ENCODE assay signal across 8 cellular contexts in the genomic region with DNA sequence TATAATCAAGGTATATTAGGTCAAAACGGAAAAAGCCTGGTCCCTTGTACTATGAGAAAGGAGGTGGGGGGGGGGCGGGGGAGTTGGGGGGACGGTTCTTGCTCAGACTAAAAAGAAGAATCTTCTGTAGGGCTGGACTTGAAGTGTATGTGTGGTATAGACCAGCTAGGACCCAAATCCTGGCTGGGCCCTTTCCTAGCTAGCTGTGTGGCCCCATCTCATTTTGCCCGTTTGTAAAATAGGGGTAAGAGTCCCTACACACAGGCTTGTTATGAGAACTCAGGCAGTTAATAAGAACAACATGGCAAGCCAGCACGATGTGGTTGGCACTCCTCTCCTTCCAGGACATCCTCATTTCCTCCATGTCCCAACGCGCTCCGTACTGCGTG. TPM values are rescaled to one million over a fixed set of nuclear protein-coding genes. Genes with fewer than 3 reads are reported as not detected.
DNase-seq lines count a peak whose midpoint lies in the region; ATAC-seq, FAIRE-seq and TF ChIP-seq lines count a peak whose summit lies in the region.

No MANE protein-coding gene starts in this region.

- TF ChIP-seq CTCF in DND-41 (IDR thresholded peaks at IDR 0.05; ENCODE audit: borderline replicate concordance, extremely low read depth, low read length, poor library complexity, severe bottlenecking) (no peak), Panc1 (IDR thresholded peaks at IDR 0.05) (no peak), esophagus muscularis mucosa (IDR thresholded peaks at IDR 0.05) (no peak), ovary (IDR thresholded peaks at IDR 0.05) (no peak)

- H3K4me3 ChIP-seq in DND-41 (ENCODE audit: low read depth in 1 of 2, low read length in 2 of 2) (peak overlapping the region; percentile 87 to 90), Panc1 (ENCODE audit: low read depth in 2 of 2, low read length in 2 of 2) (peak overlapping the region; percentile 44; a peak in 2 of 4 replicates), esophagus muscularis mucosa (peak overlapping the region; percentile 48 to 61 (median 52)), ovary (peak overlapping the region; percentile 44)

- no TSS peak for BruUV-seq in Panc1 (replicated peaks; lab: Mats Ljungman, UMichigan)

- peaks cover 29% of the 10 kb centered on the region for H4K20me1 ChIP-seq in DND-41 (ENCODE audit: insufficient read depth, low read length)

- WGBS in esophagus muscularis mucosa, result 20% methylated on average over 9 of the region's 9 CpGs
- 19 to 25% (median 22%) methylated on average over 9 of the region's 9 CpGs for WGBS in ovary, 3 donors

- POLR2A ChIA-PET in Panc1 (lab: Charles Lee), result no interaction called here

- peaks cover 94% of the 10 kb centered on the region for H3K4me1 ChIP-seq in DND-41 (ENCODE audit: insufficient read depth, low read length)
- no peaks in the 10 kb centered on the region for H3K4me1 ChIP-seq in Panc1 (ENCODE audit: control insufficient read depth, insufficient read depth, low read length)
- peaks cover 8 to 21% (median 18%) of the 10 kb centered on the region in 4 donors for H3K4me1 ChIP-seq in esophagus muscularis mucosa
- H3K4me1 ChIP-seq in ovary (ENCODE audit: insufficient read depth), result peaks cover 6% of the 10 kb centered on the region

- DNase-seq in DND-41 (no peak), Panc1 (ENCODE audit: low read depth, low spot score) (no peak), esophagus muscularis mucosa (ENCODE audit: extremely low spot score) (peak; percentile 78), ovary (no peak), RCC 7860 (ENCODE audit: low spot score) (no peak), NCI-H1092 treated with DMSO at 0.1 percent for 48 hours (lab: John Stamatoyannopoulos, UW) (no peak)

- CTCF ChIA-PET in Panc1 (lab: Charles Lee), result no interaction called here

- peak overlapping the region; percentile 74 for H2AFZ ChIP-seq in DND-41 (ENCODE audit: low read depth, low read length)

- H3K9ac ChIP-seq in DND-41 (ENCODE audit: low read depth, low read length), result peak overlapping the region; percentile 84

- in situ Hi-C loops in Panc1 (cut with HindIII; ENCODE audit: low pct_unique_long_range_greater_than_20kb, low sequenced_read_pairs), result no loop called here

- no peaks in the 10 kb centered on the region for H3K27me3 ChIP-seq in DND-41 (ENCODE audit: insufficient read depth, low read length, poor library complexity)
- H3K27me3 ChIP-seq in Panc1 (ENCODE audit: control insufficient read depth, insufficient read depth, low read length), result peaks cover 31% of the 10 kb centered on the region
- peaks cover 0 to 64% (median 0%) of the 10 kb centered on the region in 4 donors for H3K27me3 ChIP-seq in esophagus muscularis mucosa
- no peaks in the 10 kb centered on the region for H3K27me3 ChIP-seq in ovary

- ATAC-seq in DND-41 (ENCODE audit: insufficient read depth, low read depth) (no peak), Panc1 (no peak; the same call in 1 of the 2 replicates), GM18867 (IDR thresholded peaks at IDR 0.05; ENCODE audit: unreplicated experiment) (no peak), HG02763 (IDR thresholded peaks at IDR 0.05; ENCODE audit: unreplicated experiment) (no peak)

- intact Hi-C loops in Panc1 (cut with micrococcal nuclease; ENCODE audit: unreplicated experiment), result no loop called here
- intact Hi-C loops in esophagus muscularis mucosa (cut with DNase I), result no loop called here
- intact Hi-C loops in ovary (cut with DNase I), result no loop called here

- TF ChIP-seq POLR2A in esophagus muscularis mucosa (IDR thresholded peaks at IDR 0.05; ENCODE audit: low read depth), result no peak
- TF ChIP-seq POLR2A in ovary (IDR thresholded peaks at IDR 0.05), result no peak

- H3K36me3 ChIP-seq in DND-41 (ENCODE audit: insufficient read depth, low read length) (peaks cover 29% of the 10 kb centered on the region), Panc1 (ENCODE audit: control insufficient read depth, insufficient read depth, low read length) (no peaks in the 10 kb centered on the region), esophagus muscularis mucosa (no peaks in the 10 kb centered on the region), ovary (no peaks in the 10 kb centered on the region)

- H3K4me2 ChIP-seq in DND-41 (ENCODE audit: insufficient read depth, low read length), result peak overlapping the region; percentile 86

- H3K9me3 ChIP-seq in DND-41 (ENCODE audit: insufficient read depth, low read length, severe bottlenecking) (no peaks in the 10 kb centered on the region), Panc1 (ENCODE audit: control insufficient read depth, insufficient read depth, low read depth, low read length) (no peaks in the 10 kb centered on the region), esophagus muscularis mucosa (no peaks in the 10 kb centered on the region), ovary (no peaks in the 10 kb centered on the region)

- H3K79me2 ChIP-seq in DND-41 (ENCODE audit: insufficient read depth, low read length), result peaks cover 61% of the 10 kb centered on the region

- TF ChIP-seq EP300 in esophagus muscularis mucosa (IDR thresholded peaks at IDR 0.05) (no peak), ovary (IDR thresholded peaks at IDR 0.05) (no peak)

- peak overlapping the region; percentile 85 for H3K27ac ChIP-seq in DND-41 (ENCODE audit: low read length)
- no peak overlapping the region for H3K27ac ChIP-seq in Panc1 (ENCODE audit: low read length)
- no peak overlapping the region for H3K27ac ChIP-seq in esophagus muscularis mucosa (replicated peaks in 1 of 4)
- H3K27ac ChIP-seq in ovary, result no peak overlapping the region

- no peak for FAIRE-seq in RCC 7860 (lab: Jason Lieb, UNC)

RNA-seq across cellular contexts. Expression of gene EVA1A, which starts 1.1 kb away (rescaled TPM):
- total RNA-seq in Panc1 (2021; ENCODE audit: unreplicated experiment), result 0.21 TPM
- not detected for polyA plus RNA-seq in Panc1 (2012; ENCODE audit: insufficient read length)
- 1 to 10 TPM in 1 of 4 donors, under 1 TPM in 2, not detected in 1; 0.17 to 1.2 (median 0.69) TPM for total RNA-seq in esophagus muscularis mucosa
- 10 to 100 TPM in 1 of 7 donors, 1 to 10 TPM in 5, under 1 TPM in 1; 0.76 to 12.2 (median 1.6) TPM for total RNA-seq in ovary
- polyA plus RNA-seq in ovary, result under 1 TPM; 0.62 to 0.80 TPM
